In genomic region chr6:108119212-108120141, GRCh38 we compare ENCODE assay signal across 8 cellular contexts. TPM values are rescaled to one million over a fixed set of nuclear protein-coding genes. Genes with fewer than 3 reads are reported as not detected.
A peak's percentile ranks its signal among the peaks of the same experiment; 100 is the strongest.
DNase-seq lines count a peak whose midpoint lies in the region; TF ChIP-seq lines count a peak whose summit lies in the region.

No MANE protein-coding gene starts in this region.

- no peaks in the 10 kb centered on the region for H3K79me2 ChIP-seq in OCI-LY7 (ENCODE audit: insufficient read depth, low read depth, low read length)

- H3K36me3 ChIP-seq in BE2C = no peaks in the 10 kb centered on the region
- H3K36me3 ChIP-seq in OCI-LY7 (ENCODE audit: insufficient read depth, low read length) = no peaks in the 10 kb centered on the region
- no peaks in the 10 kb centered on the region for H3K36me3 ChIP-seq in effector memory CD4-positive, alpha-beta T cell (ENCODE audit: control insufficient read depth, insufficient read depth, low read length)
- no peaks in the 10 kb centered on the region for H3K36me3 ChIP-seq in uterus

- H3K9me3 ChIP-seq in BE2C (no peaks in the 10 kb centered on the region), OCI-LY7 (ENCODE audit: low read length) (no peaks in the 10 kb centered on the region), uterus (no peaks in the 10 kb centered on the region)
- H3K9me3 ChIP-seq in effector memory CD4-positive, alpha-beta T cell (ENCODE audit: control insufficient read depth, low read length) = no peaks in the 10 kb centered on the region

- H3K36me3 Mint-ChIP-seq in neural crest cell (ENCODE audit: low read depth) = no peaks in the 10 kb centered on the region

- H4K20me1 ChIP-seq in OCI-LY7 (ENCODE audit: insufficient read depth, low read length) = no peaks in the 10 kb centered on the region

- H3K9me2 ChIP-seq in OCI-LY7 (ENCODE audit: insufficient read depth, low read length) = no peaks in the 10 kb centered on the region

- BruUV-seq in OCI-LY7 (replicated peaks; lab: Mats Ljungman, UMichigan) = no TSS peak

- no peak overlapping the region for H2AFZ ChIP-seq in OCI-LY7 (ENCODE audit: low read length)

- H3K27ac ChIP-seq in OCI-LY7 (ENCODE audit: low read depth, low read length, poor library complexity, severe bottlenecking) (no peak overlapping the region), uterus (no peak overlapping the region)
- no peak overlapping the region for H3K27ac ChIP-seq in effector memory CD4-positive, alpha-beta T cell (ENCODE audit: insufficient read depth, low read length, poor library complexity, severe bottlenecking)

- CTCF ChIA-PET in OCI-LY7 (lab: Charles Lee; ENCODE audit: unreplicated experiment) = no interaction called here

- H3K9me3 Mint-ChIP-seq in neural crest cell = no peaks in the 10 kb centered on the region

- H3K27me3 Mint-ChIP-seq in neural crest cell (ENCODE audit: low read depth) = peaks cover 98% of the 10 kb centered on the region

- H3K4me1 Mint-ChIP-seq in neural crest cell = peaks cover 42% of the 10 kb centered on the region

- no peak for DNase-seq in BE2C
- DNase-seq in OCI-LY7 (ENCODE audit: low spot score) = no peak
- DNase-seq in effector memory CD4-positive, alpha-beta T cell = no peak
- DNase-seq in neural crest cell (ENCODE audit: low read depth, low spot score) = no peak
- DNase-seq in DMS 273 treated with DMSO at 0.1 percent for 48 hours (lab: John Stamatoyannopoulos, UW) = no peak
- no peak for DNase-seq in NCI-H69 (lab: John Stamatoyannopoulos, UW)
- DNase-seq in uterus = no peak
- DNase-seq in hepatic stellate cell (ENCODE audit: low spot score) = no peak

- TF ChIP-seq CTCF in BE2C (IDR thresholded peaks at IDR 0.05; ENCODE audit: low read depth, low read length) (no peak), OCI-LY7 (conservative IDR thresholded peaks at IDR 0.05; ENCODE audit: low read length) (no peak), neural crest cell (conservative IDR thresholded peaks at IDR 0.05) (no peak), uterus (IDR thresholded peaks at IDR 0.05) (no peak)

- H3K4me3 ChIP-seq in BE2C (ENCODE audit: low read depth, low read length) = peak overlapping the region; percentile 55
- H3K4me3 ChIP-seq in OCI-LY7 (ENCODE audit: low read depth, low read length, poor library complexity, severe bottlenecking) = no peak overlapping the region
- peak overlapping the region; percentile 47 for H3K4me3 ChIP-seq in effector memory CD4-positive, alpha-beta T cell (ENCODE audit: insufficient read depth, low read depth, low read length, poor library complexity, severe bottlenecking)
- H3K4me3 ChIP-seq in uterus = peak overlapping the region in 1 of 2 donors; percentile 25

- peak overlapping the region; percentile 81 for H3K4me3 Mint-ChIP-seq in neural crest cell

- no peak overlapping the region for H3K27ac Mint-ChIP-seq in neural crest cell (ENCODE audit: unreplicated experiment)

- intact Hi-C loops in OCI-LY7 (cut with micrococcal nuclease; ENCODE audit: unreplicated experiment) = no loop called here
- intact Hi-C loops in uterus (cut with DNase I; ENCODE audit: low total_unique reads) = loop anchor here (10.0 kb wide), 1 partner anchor 405 kb away; no protein-coding TSS in a partner anchor

- peak overlapping the region; percentile 14; the same call in 1 of the 2 replicates for H3K4me2 ChIP-seq in OCI-LY7 (ENCODE audit: low read length)

- H3K4me1 ChIP-seq in BE2C (no peaks in the 10 kb centered on the region), OCI-LY7 (ENCODE audit: insufficient read depth, low read length, poor library complexity, severe bottlenecking) (peaks cover 5% of the 10 kb centered on the region), uterus (peaks cover 0 to 18% of the 10 kb centered on the region in 2 donors)
- peaks cover 34% of the 10 kb centered on the region for H3K4me1 ChIP-seq in effector memory CD4-positive, alpha-beta T cell (ENCODE audit: control insufficient read depth, insufficient read depth, low read length, poor library complexity, severe bottlenecking)

- no peak for TF ChIP-seq POLR2A in uterus (IDR thresholded peaks at IDR 0.05)

- POLR2A ChIA-PET in OCI-LY7 (lab: Charles Lee) = no interaction called here

- peaks cover 51% of the 10 kb centered on the region for H3K27me3 ChIP-seq in BE2C
- peaks cover 61% of the 10 kb centered on the region for H3K27me3 ChIP-seq in effector memory CD4-positive, alpha-beta T cell (replicated peaks; ENCODE audit: control insufficient read depth, insufficient read depth, low read length, poor library complexity, severe bottlenecking)
- H3K27me3 ChIP-seq in uterus = peaks cover 12 to 16% of the 10 kb centered on the region in 2 donors

RNA-seq across cellular contexts. Expression of gene OSTM1, which starts 44.9 kb away (rescaled TPM):
- 18.4 TPM for polyA plus RNA-seq in BE2C (2012; ENCODE audit: insufficient read depth, insufficient read length, low read depth)
- total RNA-seq in OCI-LY7 (2014; rRNA removed; shearing (Covaris generic)) = 10.5 and 11.4 TPM in 2 replicates
- 19.1 and 22.6 TPM in 2 replicates for total RNA-seq in OCI-LY7 (2022)
- total RNA-seq in neural crest cell = 19.9 and 20.4 TPM in 2 replicates
- total RNA-seq in uterus = 10 to 100 TPM; 26.2 to 92.5 (median 53.7) TPM

RNA-seq across cellular contexts. Expression of gene NR2E1, which starts 46.3 kb away (rescaled TPM):
- polyA plus RNA-seq in BE2C (2012; ENCODE audit: insufficient read depth, insufficient read length, low read depth) = not detected
- total RNA-seq in OCI-LY7 (2014; rRNA removed; shearing (Covaris generic)) = not detected in 2 replicates
- total RNA-seq in OCI-LY7 (2022) (not detected in 2 replicates), neural crest cell (not detected in 2 replicates), uterus (not detected)
